26 cellular contexts compared by ENCODE assay signal in genomic region chr17:15334266-15334665, GRCh38. TPM values are rescaled to one million over a fixed set of nuclear protein-coding genes. Genes with fewer than 3 reads are reported as not detected.
"Had no signal": no experiment of that assay in that cellular context is flagged by ENCODE, and none has a peak within 500 bp of the region (broad histone marks: within the 10 kb centered on the region; RNA-seq: fewer than 3 reads in every experiment).

No MANE protein-coding gene starts in this region.

- H3K4me1 Mint-ChIP-seq: activated naive CD8-positive, alpha-beta T cell treated with anti-CD3 and anti-CD28 coated beads, Interleukin-2, amount 50 U/mL, for 24 hours; naive thymus-derived CD4-positive, alpha-beta T cell; neural crest cell; stimulated activated effector memory CD8-positive, alpha-beta T cell treated with anti-CD3 and anti-CD28 coated beads, Interleukin-12 subunit alpha, Interleukin-12 subunit beta, amount 100 ng/mL, for 72 hours; stimulated activated naive CD8-positive, alpha-beta T cell treated with anti-CD3 and anti-CD28 coated beads, Interleukin-15, amount 100 ng/mL, for 72 hours had no signal

- H3K27ac ChIP-seq: body of pancreas, right lobe of liver, skin epidermis, tibial artery had no signal

- H3K27me3 ChIP-seq: body of pancreas, right lobe of liver, tibial artery had no signal

- H3K4me1 ChIP-seq: body of pancreas, right lobe of liver, tibial artery had no signal

- H3K9me3 Mint-ChIP-seq: activated T-helper 1 cell treated with anti-CD3 and anti-CD28 coated beads, Interleukin-12 subunit alpha, Interleukin-12 subunit beta, Interleukin-2, Interleukin-4 antibody, amounts not matched to agents 30 ng/mL and 10 ng/mL and 1 ng/mL, durations not matched to agents 14 hours and 24 hours and 36 hours had no signal

- ATAC-seq: activated CD8-positive, alpha-beta T cell treated with anti-CD3 and anti-CD28 coated beads, Interleukin-2, amount 10 ng/mL, durations not matched to agents 7 days and 5 days; activated naive CD8-positive, alpha-beta T cell treated with anti-CD3 and anti-CD28 coated beads, Interleukin-2, amount 50 U/mL, for 24 hours; body of pancreas; esophagus mucosa; left colon; naive thymus-derived CD4-positive, alpha-beta T cell; right lobe of liver; stimulated activated effector memory CD8-positive, alpha-beta T cell treated with anti-CD3 and anti-CD28 coated beads, Interleukin-12 subunit alpha, Interleukin-12 subunit beta, amount 100 ng/mL, for 72 hours; stimulated activated naive CD8-positive, alpha-beta T cell treated with anti-CD3 and anti-CD28 coated beads, Interleukin-15, amount 100 ng/mL, for 72 hours had no signal

- H3K27ac Mint-ChIP-seq: activated CD8-positive, alpha-beta T cell treated with anti-CD3 and anti-CD28 coated beads, Interleukin-2, amount 10 ng/mL, durations not matched to agents 7 days and 5 days; activated naive CD8-positive, alpha-beta T cell treated with anti-CD3 and anti-CD28 coated beads, Interleukin-2, amount 50 U/mL, for 24 hours; activated T-helper 1 cell treated with anti-CD3 and anti-CD28 coated beads, Interleukin-12 subunit alpha, Interleukin-12 subunit beta, Interleukin-2, Interleukin-4 antibody, amounts not matched to agents 30 ng/mL and 10 ng/mL and 1 ng/mL, durations not matched to agents 14 hours and 24 hours and 36 hours; naive thymus-derived CD4-positive, alpha-beta T cell; stimulated activated effector memory CD8-positive, alpha-beta T cell treated with anti-CD3 and anti-CD28 coated beads, Interleukin-12 subunit alpha, Interleukin-12 subunit beta, amount 100 ng/mL, for 72 hours; stimulated activated naive CD8-positive, alpha-beta T cell treated with anti-CD3 and anti-CD28 coated beads, Interleukin-15, amount 100 ng/mL, for 72 hours had no signal

- H3K9me3 ChIP-seq: body of pancreas, right lobe of liver had no signal

- H3K36me3 ChIP-seq: right lobe of liver, tibial artery had no signal

- H3K4me3 Mint-ChIP-seq: activated CD8-positive, alpha-beta T cell treated with anti-CD3 and anti-CD28 coated beads, Interleukin-2, amount 10 ng/mL, durations not matched to agents 7 days and 5 days; activated naive CD8-positive, alpha-beta T cell treated with anti-CD3 and anti-CD28 coated beads, Interleukin-2, amount 50 U/mL, for 24 hours; activated T-helper 1 cell treated with anti-CD3 and anti-CD28 coated beads, Interleukin-12 subunit alpha, Interleukin-12 subunit beta, Interleukin-2, Interleukin-4 antibody, amounts not matched to agents 30 ng/mL and 10 ng/mL and 1 ng/mL, durations not matched to agents 14 hours and 24 hours and 36 hours; naive thymus-derived CD4-positive, alpha-beta T cell; neural crest cell; stimulated activated effector memory CD8-positive, alpha-beta T cell treated with anti-CD3 and anti-CD28 coated beads, Interleukin-12 subunit alpha, Interleukin-12 subunit beta, amount 100 ng/mL, for 72 hours; stimulated activated naive CD8-positive, alpha-beta T cell treated with anti-CD3 and anti-CD28 coated beads, Interleukin-15, amount 100 ng/mL, for 72 hours had no signal

- DNase-seq: activated CD4-positive, alpha-beta T cell treated with anti-CD3 and anti-CD28 coated beads for 1 hour; activated CD4-positive, alpha-beta T cell treated with anti-CD3 and anti-CD28 coated beads, Interleukin-2, amount 50 U/mL, for 1 hour; activated CD8-positive, alpha-beta T cell treated with anti-CD3 and anti-CD28 coated beads, Interleukin-2, amount 10 ng/mL, durations not matched to agents 7 days and 5 days; activated gamma-delta T cell; activated naive CD4-positive, alpha-beta T cell treated with anti-CD3 and anti-CD28 coated beads, Interleukin-2, amount 50 U/mL, for 16 hours; activated naive CD8-positive, alpha-beta T cell treated with anti-CD3 and anti-CD28 coated beads, Interleukin-2, amount 50 U/mL, for 24 hours; anterior cingulate cortex; body of pancreas; central memory CD4-positive, alpha-beta T cell; effector memory CD4-positive, alpha-beta T cell; hypothalamus; left colon; naive thymus-derived CD4-positive, alpha-beta T cell; occipital lobe; posterior cingulate gyrus; right lobe of liver; stimulated activated CD4-positive, alpha-beta T cell treated with anti-CD3 and anti-CD28 coated beads, Interleukin-2, amount 100 ng/mL, for 24 hours; stimulated activated naive CD8-positive, alpha-beta T cell treated with anti-CD3 and anti-CD28 coated beads, Interleukin-15, amount 100 ng/mL, for 72 hours; T-helper 9 cell; tibial artery had no signal

- H3K36me3 Mint-ChIP-seq: stimulated activated effector memory CD8-positive, alpha-beta T cell treated with anti-CD3 and anti-CD28 coated beads, Interleukin-12 subunit alpha, Interleukin-12 subunit beta, amount 100 ng/mL, for 72 hours had no signal

- H3K4me3 ChIP-seq: body of pancreas, right lobe of liver, skin epidermis, tibial artery had no signal

RNA-seq across cellular contexts. Expression of gene TEKT3, which starts 7.1 kb away (rescaled TPM):
- total RNA-seq: activated CD8-positive, alpha-beta T cell treated with anti-CD3 and anti-CD28 coated beads, Interleukin-2, amount 10 ng/mL, durations not matched to agents 7 days and 5 days; activated T-helper 1 cell treated with anti-CD3 and anti-CD28 coated beads, Interleukin-12 subunit alpha, Interleukin-12 subunit beta, Interleukin-2, Interleukin-4 antibody, amounts not matched to agents 30 ng/mL and 10 ng/mL and 1 ng/mL, durations not matched to agents 14 hours and 24 hours and 36 hours; body of pancreas; dermis microvascular lymphatic vessel endothelial cell; esophagus mucosa; right lobe of liver had no signal
- polyA plus RNA-seq: naive thymus-derived CD4-positive, alpha-beta T cell had no signal
